Comparison of ENCODE assay signal across 16 cellular contexts in the genomic region with DNA sequence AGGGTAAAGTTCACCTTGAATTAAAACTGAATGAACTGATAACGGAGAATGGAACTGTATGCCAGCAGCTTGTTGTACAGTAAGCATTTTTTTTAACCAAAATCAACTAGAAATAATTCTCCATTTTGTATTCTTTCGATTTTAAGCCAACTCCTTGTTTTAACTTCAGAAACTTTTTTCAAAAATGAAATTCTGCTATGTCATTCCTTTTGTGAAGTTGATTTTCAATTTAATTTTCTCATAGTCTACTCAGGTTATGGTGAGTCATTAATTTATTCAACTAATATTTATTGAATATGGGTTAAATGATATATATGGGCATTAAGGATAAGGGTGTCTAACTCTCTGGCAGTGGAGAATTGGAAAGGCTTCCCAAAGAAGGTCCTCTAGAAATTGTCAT.
"Had no signal": no experiment of that assay in that cellular context is flagged by ENCODE, and none has a peak within 500 bp of the region (broad histone marks: within the 10 kb centered on the region; RNA-seq: fewer than 3 reads in every experiment).

No MANE protein-coding gene starts in this region.

- H3K27me3 ChIP-seq: brain microvascular endothelial cell, sigmoid colon, suprapubic skin had no signal

- H3K4me3 Mint-ChIP-seq: activated CD4-positive, alpha-beta memory T cell treated with anti-CD3 and anti-CD28 coated beads, Interleukin-2, amount 10 ng/mL, durations not matched to agents 7 days and 5 days; dendritic cell treated with granulocyte-macrophage colony-stimulating factor and Interleukin-4, amounts not matched to agents 40 ng/mL and 50 ng/mL, for 4 days; nephron; type B pancreatic cell had no signal

- H3K27ac ChIP-seq: brain microvascular endothelial cell, sigmoid colon, suprapubic skin had no signal

- H3K4me1 ChIP-seq: sigmoid colon, suprapubic skin had no signal

- H3K27me3 Mint-ChIP-seq: activated CD4-positive, alpha-beta memory T cell treated with anti-CD3 and anti-CD28 coated beads, Interleukin-2, amount 10 ng/mL, durations not matched to agents 7 days and 5 days; dendritic cell treated with granulocyte-macrophage colony-stimulating factor and Interleukin-4, amounts not matched to agents 40 ng/mL and 50 ng/mL, for 4 days; type B pancreatic cell had no signal

- H3K27ac Mint-ChIP-seq: activated CD4-positive, alpha-beta memory T cell treated with anti-CD3 and anti-CD28 coated beads, Interleukin-2, amount 10 ng/mL, durations not matched to agents 7 days and 5 days; dendritic cell treated with granulocyte-macrophage colony-stimulating factor and Interleukin-4, amounts not matched to agents 40 ng/mL and 50 ng/mL, for 4 days; type B pancreatic cell had no signal

- ATAC-seq: left cardiac atrium had no signal

- H3K4me3 ChIP-seq: lung, sigmoid colon, suprapubic skin had no signal

- DNase-seq: activated CD4-positive, alpha-beta memory T cell treated with anti-CD3 and anti-CD28 coated beads, Interleukin-2, amount 10 ng/mL, durations not matched to agents 7 days and 5 days; activated CD8-positive, alpha-beta memory T cell treated with anti-CD3 and anti-CD28 coated beads, Interleukin-2, amount 50 U/mL, for 48 hours; activated naive CD4-positive, alpha-beta T cell treated with anti-CD3 and anti-CD28 coated beads, Interleukin-2, amount 50 U/mL, for 16 hours; brain microvascular endothelial cell; cerebellar nuclear complex; hypothalamus; left cardiac atrium; occipital lobe; sigmoid colon; stimulated activated CD4-positive, alpha-beta T cell treated with anti-CD3 and anti-CD28 coated beads, Interleukin-12 subunit alpha, Interleukin-12 subunit beta, amount 100 ng/mL, for 4 hours; stimulated activated naive CD4-positive, alpha-beta T cell treated with Interleukin-2 at 50 U/mL for 16 hours had no signal
